In the genomic region with DNA sequence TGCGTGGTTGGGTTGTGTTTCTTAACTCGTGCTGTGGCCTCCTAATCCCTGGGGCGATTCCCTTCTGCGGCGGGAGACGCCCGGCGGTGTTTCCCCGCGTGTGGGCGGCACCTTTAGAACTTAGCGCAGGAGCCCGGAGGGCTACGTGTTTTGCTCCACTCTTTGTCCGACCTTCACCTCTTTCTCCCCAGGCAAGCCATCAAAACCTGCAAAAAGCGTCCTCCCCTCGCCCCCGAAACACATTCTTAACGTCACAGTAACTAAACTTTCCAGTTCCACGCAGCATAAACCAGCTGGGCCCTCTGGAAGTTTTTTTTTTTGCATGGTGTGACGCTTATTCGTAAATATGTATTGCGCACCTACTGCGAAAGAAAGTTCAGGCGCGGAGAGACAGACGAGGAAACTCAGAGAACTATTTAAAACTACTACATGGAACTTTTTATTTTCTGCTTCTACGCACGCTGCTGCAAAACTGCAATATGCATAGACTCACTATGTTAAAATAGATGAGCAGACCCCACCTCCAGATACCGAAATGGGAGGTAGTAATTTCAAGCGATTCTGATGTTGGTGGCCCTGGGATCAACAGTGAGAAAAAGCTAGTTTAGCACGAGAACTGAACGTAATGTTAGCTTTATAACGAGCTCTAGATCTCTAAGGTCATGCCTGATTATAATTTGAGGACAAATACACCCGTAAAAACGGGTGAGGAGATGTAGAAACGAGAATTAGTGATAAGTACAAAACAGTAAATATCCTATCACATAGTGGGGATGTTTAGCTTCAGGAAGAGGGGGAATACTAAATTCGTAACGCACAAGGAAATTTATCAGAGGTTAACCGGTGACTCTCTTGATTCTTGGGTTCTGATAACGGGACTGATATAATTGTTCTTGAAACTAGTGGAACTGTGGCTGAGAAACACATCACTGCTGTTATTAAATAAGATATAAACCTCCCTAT, we compare ENCODE assay signal across 1 cellular context.
TF ChIP-seq lines count a peak whose summit lies in the region.

No MANE protein-coding gene starts in this region.

TF ChIP-seq in HepG2, 621 proteins besides CTCF, POLR2A, EP300 and RAD21 (continued from another document and continues in another):
- TF ChIP-seq, protein P1, sequence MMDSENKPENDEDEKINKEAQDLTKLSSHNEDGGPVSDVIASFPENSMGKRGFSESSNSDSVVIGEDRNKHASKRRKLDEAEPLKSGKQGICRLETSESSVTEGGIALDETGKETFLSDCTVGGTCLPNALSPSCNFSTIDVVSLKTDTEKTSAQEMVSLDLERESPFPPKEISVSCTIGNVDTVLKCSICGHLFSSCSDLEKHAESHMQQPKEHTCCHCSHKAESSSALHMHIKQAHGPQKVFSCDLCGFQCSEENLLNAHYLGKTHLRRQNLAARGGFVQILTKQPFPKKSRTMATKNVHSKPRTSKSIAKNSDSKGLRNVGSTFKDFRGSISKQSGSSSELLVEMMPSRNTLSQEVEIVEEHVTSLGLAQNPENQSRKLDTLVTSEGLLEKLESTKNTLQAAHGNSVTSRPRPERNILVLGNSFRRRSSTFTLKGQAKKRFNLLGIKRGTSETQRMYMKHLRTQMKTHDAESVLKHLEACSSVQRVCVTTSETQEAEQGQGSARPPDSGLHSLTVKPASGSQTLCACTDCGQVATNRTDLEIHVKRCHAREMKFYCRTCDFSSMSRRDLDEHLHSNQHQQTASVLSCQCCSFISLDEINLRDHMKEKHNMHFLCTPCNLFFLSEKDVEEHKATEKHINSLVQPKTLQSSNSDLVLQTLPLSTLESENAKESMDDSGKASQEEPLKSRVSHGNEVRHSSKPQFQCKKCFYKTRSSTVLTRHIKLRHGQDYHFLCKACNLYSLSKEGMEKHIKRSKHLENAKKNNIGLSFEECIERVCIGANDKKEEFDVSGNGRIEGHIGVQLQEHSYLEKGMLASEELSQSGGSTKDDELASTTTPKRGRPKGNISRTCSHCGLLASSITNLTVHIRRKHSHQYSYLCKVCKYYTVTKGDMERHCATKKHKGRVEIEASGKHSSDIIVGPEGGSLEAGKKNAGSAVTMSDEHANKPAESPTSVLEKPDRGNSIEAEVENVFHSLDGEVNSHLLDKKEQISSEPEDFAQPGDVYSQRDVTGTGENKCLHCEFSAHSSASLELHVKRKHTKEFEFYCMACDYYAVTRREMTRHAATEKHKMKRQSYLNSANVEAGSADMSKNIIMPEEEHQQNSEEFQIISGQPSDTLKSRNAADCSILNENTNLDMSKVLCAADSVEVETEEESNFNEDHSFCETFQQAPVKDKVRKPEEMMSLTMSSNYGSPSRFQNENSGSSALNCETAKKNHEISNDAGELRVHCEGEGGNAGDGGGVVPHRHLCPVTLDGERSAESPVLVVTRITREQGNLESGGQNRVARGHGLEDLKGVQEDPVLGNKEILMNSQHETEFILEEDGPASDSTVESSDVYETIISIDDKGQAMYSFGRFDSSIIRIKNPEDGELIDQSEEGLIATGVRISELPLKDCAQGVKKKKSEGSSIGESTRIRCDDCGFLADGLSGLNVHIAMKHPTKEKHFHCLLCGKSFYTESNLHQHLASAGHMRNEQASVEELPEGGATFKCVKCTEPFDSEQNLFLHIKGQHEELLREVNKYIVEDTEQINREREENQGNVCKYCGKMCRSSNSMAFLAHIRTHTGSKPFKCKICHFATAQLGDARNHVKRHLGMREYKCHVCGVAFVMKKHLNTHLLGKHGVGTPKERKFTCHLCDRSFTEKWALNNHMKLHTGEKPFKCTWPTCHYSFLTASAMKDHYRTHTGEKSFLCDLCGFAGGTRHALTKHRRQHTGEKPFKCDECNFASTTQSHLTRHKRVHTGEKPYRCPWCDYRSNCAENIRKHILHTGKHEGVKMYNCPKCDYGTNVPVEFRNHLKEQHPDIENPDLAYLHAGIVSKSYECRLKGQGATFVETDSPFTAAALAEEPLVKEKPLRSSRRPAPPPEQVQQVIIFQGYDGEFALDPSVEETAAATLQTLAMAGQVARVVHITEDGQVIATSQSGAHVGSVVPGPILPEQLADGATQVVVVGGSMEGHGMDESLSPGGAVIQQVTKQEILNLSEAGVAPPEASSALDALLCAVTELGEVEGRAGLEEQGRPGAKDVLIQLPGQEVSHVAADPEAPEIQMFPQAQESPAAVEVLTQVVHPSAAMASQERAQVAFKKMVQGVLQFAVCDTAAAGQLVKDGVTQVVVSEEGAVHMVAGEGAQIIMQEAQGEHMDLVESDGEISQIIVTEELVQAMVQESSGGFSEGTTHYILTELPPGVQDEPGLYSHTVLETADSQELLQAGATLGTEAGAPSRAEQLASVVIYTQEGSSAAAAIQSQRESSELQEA (CRISPR knock-in tag; IDR thresholded peaks at IDR 0.05; ENCODE audit: not compliant biosample characterization): peak; percentile 60
- TF ChIP-seq TCF12 (IDR thresholded peaks at IDR 0.05) (no peak), TCF12 (CRISPR knock-in tag; IDR thresholded peaks at IDR 0.05) (peak; percentile 19), AGO2 (optimal IDR thresholded peaks at IDR 0.05; ENCODE audit: low read depth, low read length) (peak; percentile 13), CREB1 (IDR thresholded peaks at IDR 0.05) (peak; percentile 24; the same call in 1 of the 2 replicates), CREB1 (CRISPR knock-in tag; IDR thresholded peaks at IDR 0.05) (no peak), U2AF1 (optimal IDR thresholded peaks at IDR 0.05; ENCODE audit: low read depth, low read length) (peak; percentile 14), ZNF749 (CRISPR knock-in tag; IDR thresholded peaks at IDR 0.05; ENCODE audit: borderline replicate concordance) (peak; percentile 20; the same call in 1 of the 2 replicates), PHF21A (CRISPR knock-in tag; IDR thresholded peaks at IDR 0.05) (peak; percentile 60; the same call in 1 of the 2 replicates), TCF7 (IDR thresholded peaks at IDR 0.05; ENCODE audit: low read depth) (peak; percentile 62; the same call in 1 of the 2 replicates), ZNF501 (CRISPR knock-in tag; IDR thresholded peaks at IDR 0.05) (peak; percentile 57; the same call in 1 of the 2 replicates), ZFX (CRISPR knock-in tag; IDR thresholded peaks at IDR 0.05; ENCODE audit: low read depth) (peak; percentile 69; the same call in 1 of the 2 replicates), ZNF841 (CRISPR knock-in tag; IDR thresholded peaks at IDR 0.05; ENCODE audit: borderline replicate concordance) (no peak), ZNF782 (CRISPR knock-in tag; IDR thresholded peaks at IDR 0.05; ENCODE audit: borderline replicate concordance) (no peak), TCF7L2 (IDR thresholded peaks at IDR 0.05; ENCODE audit: low read depth, low read length) (no peak), SIX4 (CRISPR knock-in tag; IDR thresholded peaks at IDR 0.05) (no peak), CAMTA2 (CRISPR knock-in tag; IDR thresholded peaks at IDR 0.05; ENCODE audit: borderline replicate concordance) (0 out of 2 replicates have a peak, but pooled peaks have one; percentile 9), ZXDC (CRISPR knock-in tag; IDR thresholded peaks at IDR 0.05) (peak; percentile 84; the same call in 1 of the 2 replicates), PATZ1 (CRISPR knock-in tag; IDR thresholded peaks at IDR 0.05) (0 out of 2 replicates have a peak, but pooled peaks have one; percentile 3), POLR2G (IDR thresholded peaks at IDR 0.05; ENCODE audit: low read depth, low read length) (peak; percentile 37), DZIP1 (CRISPR knock-in tag; IDR thresholded peaks at IDR 0.05) (peak; percentile 93), AHR (CRISPR knock-in tag; IDR thresholded peaks at IDR 0.05) (0 out of 2 replicates have a peak, but pooled peaks have one; percentile 3), SP1 (IDR thresholded peaks at IDR 0.05) (no peak), SP1 (CRISPR knock-in tag; IDR thresholded peaks at IDR 0.05) (no peak), ZNF224 (CRISPR knock-in tag; IDR thresholded peaks at IDR 0.05) (0 out of 2 replicates have a peak, but pooled peaks have one; percentile 42), MEF2D (CRISPR knock-in tag; IDR thresholded peaks at IDR 0.05) (no peak), HNRNPLL (IDR thresholded peaks at IDR 0.05; ENCODE audit: low read depth, low read length, poor library complexity, severe bottlenecking) (peak; percentile 91)
- TF ChIP-seq, protein P2, sequence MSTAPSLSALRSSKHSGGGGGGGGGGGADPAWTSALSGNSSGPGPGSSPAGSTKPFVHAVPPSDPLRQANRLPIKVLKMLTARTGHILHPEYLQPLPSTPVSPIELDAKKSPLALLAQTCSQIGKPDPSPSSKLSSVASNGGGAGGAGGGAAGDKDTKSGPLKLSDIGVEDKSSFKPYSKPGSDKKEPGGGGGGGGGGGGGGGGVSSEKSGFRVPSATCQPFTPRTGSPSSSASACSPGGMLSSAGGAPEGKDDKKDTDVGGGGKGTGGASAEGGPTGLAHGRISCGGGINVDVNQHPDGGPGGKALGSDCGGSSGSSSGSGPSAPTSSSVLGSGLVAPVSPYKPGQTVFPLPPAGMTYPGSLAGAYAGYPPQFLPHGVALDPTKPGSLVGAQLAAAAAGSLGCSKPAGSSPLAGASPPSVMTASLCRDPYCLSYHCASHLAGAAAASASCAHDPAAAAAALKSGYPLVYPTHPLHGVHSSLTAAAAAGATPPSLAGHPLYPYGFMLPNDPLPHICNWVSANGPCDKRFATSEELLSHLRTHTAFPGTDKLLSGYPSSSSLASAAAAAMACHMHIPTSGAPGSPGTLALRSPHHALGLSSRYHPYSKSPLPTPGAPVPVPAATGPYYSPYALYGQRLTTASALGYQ (CRISPR knock-in tag; IDR thresholded peaks at IDR 0.05): peak; percentile 13; the same call in 1 of the 2 replicates
- TF ChIP-seq, protein P3, sequence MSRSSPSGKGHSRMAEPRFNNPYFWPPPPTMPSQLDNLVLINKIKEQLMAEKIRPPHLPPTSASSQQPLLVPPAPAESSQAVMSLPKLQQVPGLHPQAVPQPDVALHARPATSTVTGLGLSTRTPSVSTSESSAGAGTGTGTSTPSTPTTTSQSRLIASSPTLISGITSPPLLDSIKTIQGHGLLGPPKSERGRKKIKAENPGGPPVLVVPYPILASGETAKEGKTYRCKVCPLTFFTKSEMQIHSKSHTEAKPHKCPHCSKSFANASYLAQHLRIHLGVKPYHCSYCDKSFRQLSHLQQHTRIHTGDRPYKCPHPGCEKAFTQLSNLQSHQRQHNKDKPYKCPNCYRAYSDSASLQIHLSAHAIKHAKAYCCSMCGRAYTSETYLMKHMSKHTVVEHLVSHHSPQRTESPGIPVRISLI (CRISPR knock-in tag; IDR thresholded peaks at IDR 0.05; ENCODE audit: borderline replicate concordance): peak; percentile 46; the same call in 1 of the 2 replicates
